Comparison of ENCODE assay signal across 8 cellular contexts in the genomic region with DNA sequence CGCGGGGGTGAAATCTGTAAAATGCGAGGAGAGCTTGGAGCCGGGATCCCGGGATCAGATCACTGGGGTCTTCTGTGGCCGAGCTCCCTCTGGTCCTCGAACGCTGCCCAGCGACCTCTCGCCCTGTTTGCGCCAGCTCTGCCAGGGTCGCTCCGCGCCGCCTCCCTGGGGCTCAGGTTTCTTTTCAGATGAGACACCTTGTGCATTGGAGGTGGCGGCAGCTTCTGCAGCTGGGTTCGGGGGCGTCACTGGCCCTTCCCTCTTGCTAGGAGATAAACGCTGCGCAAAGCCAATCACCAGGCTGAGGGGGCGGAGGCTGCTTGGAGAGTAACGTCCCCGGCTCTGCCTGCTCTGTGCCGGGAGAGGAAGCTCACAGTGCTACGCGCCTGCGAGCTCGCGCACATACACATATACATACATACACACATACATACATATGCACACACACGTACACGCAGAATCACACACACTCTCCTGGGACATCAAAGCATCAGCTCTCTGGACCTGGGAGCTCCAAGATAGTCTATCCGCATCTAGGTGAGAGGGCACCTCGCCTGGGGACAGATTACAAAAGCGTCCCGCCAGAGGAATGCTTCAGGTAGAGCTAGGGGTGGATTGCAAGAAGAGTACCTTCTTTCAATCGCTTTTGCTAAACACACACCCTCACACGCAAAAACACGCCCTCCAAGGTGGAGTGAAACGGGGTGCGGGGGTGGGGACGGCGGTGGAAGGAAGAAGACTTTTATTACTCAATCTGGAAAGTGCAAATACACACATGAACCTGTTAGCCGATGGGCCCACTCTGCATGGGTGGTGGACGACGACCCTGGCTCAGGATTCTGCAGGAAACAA. TPM values are rescaled to one million over a fixed set of nuclear protein-coding genes. Genes with fewer than 3 reads are reported as not detected.
DNase-seq lines count a peak whose midpoint lies in the region; ATAC-seq and TF ChIP-seq lines count a peak whose summit lies in the region.

TSS of gene ST8SIA4 (minus strand) at position 247 of the 852 bp plus-strand sequence. CDS start 327 bp downstream, outside the sequence.

- no peaks in the 10 kb centered on the region for H3F3A ChIP-seq in neural cell (ENCODE audit: insufficient read depth, low read length, poor library complexity, severe bottlenecking)

- TF ChIP-seq CTCF in GM20000 (IDR thresholded peaks at IDR 0.05; ENCODE audit: extremely low read depth, missing control alignments) (no peak), Panc1 (IDR thresholded peaks at IDR 0.05) (no peak), fibroblast of villous mesenchyme (IDR thresholded peaks at IDR 0.05; ENCODE audit: insufficient read depth, low read depth, low read length) (no peak), neural cell (IDR thresholded peaks at IDR 0.05; ENCODE audit: poor library complexity, severe bottlenecking) (no peak)

- TF ChIP-seq RAD21 in neural cell (conservative IDR thresholded peaks at IDR 0.05) = peak; percentile 57

- POLR2A ChIA-PET in Panc1 (lab: Charles Lee) = interaction anchor here (0.6 kb wide), 1 partner anchor 1264 kb away, joined by 3 read pairs; no protein-coding TSS in a partner anchor

- H3K4me1 Mint-ChIP-seq in CD4-positive, CD25-positive, alpha-beta regulatory T cell = peaks cover 15 to 48% (median 42%) of the 10 kb centered on the region in 4 donors
- peaks cover 49% of the 10 kb centered on the region for H3K4me1 Mint-ChIP-seq in stimulated activated naive CD8-positive, alpha-beta T cell treated with anti-CD3 and anti-CD28 coated beads, Interleukin-15, Interleukin-2, amounts not matched to agents 100 ng/mL and 50 ng/mL, for 24 hours (ENCODE audit: low read depth)

- H2AFZ ChIP-seq in neural cell (ENCODE audit: low read depth, low read length) = peak within 1 kb of the TSS; percentile 63

- TF ChIP-seq EP300 in neural cell (conservative IDR thresholded peaks at IDR 0.05; ENCODE audit: poor library complexity, severe bottlenecking) = peak; percentile 27

- H3K9me3 ChIP-seq in CD4-positive, CD25-positive, alpha-beta regulatory T cell (ENCODE audit: control insufficient read depth in 2 of 2, low read length in 2 of 2) = no peaks in the 10 kb centered on the region
- H3K9me3 ChIP-seq in HUES48 (ENCODE audit: control insufficient read depth, insufficient read depth, low read length) (no peaks in the 10 kb centered on the region), Panc1 (ENCODE audit: control insufficient read depth, insufficient read depth, low read depth, low read length) (no peaks in the 10 kb centered on the region), neural cell (ENCODE audit: low read length) (no peaks in the 10 kb centered on the region)

- H3K27ac Mint-ChIP-seq in CD4-positive, CD25-positive, alpha-beta regulatory T cell = peak within 1 kb of the TSS; percentile 93 to 98 (median 97)
- peak within 1 kb of the TSS; percentile 100 for H3K27ac Mint-ChIP-seq in stimulated activated naive CD8-positive, alpha-beta T cell treated with anti-CD3 and anti-CD28 coated beads, Interleukin-15, Interleukin-2, amounts not matched to agents 100 ng/mL and 50 ng/mL, for 24 hours

- in situ Hi-C loops in Panc1 (cut with HindIII; ENCODE audit: low pct_unique_long_range_greater_than_20kb, low sequenced_read_pairs) = no loop called here

- H3K4me1 ChIP-seq in CD4-positive, CD25-positive, alpha-beta regulatory T cell (ENCODE audit: control insufficient read depth, insufficient read depth, low read length, poor library complexity, severe bottlenecking) = peaks cover 44% of the 10 kb centered on the region
- peaks cover 21% of the 10 kb centered on the region for H3K4me1 ChIP-seq in HUES48 (ENCODE audit: control insufficient read depth, insufficient read depth, low read length)
- peaks cover 4% of the 10 kb centered on the region for H3K4me1 ChIP-seq in Panc1 (ENCODE audit: control insufficient read depth, insufficient read depth, low read length)

- H3K27me3 ChIP-seq in CD4-positive, CD25-positive, alpha-beta regulatory T cell (ENCODE audit: control insufficient read depth, insufficient read depth, low read length) = no peaks in the 10 kb centered on the region
- H3K27me3 ChIP-seq in HUES48 (ENCODE audit: control insufficient read depth, insufficient read depth, low read length) (peaks cover 70% of the 10 kb centered on the region), Panc1 (ENCODE audit: control insufficient read depth, insufficient read depth, low read length) (peaks cover 21% of the 10 kb centered on the region), neural cell (ENCODE audit: insufficient read depth, low read depth, low read length) (no peaks in the 10 kb centered on the region)

- peaks cover 8% of the 10 kb centered on the region for H3K27me3 Mint-ChIP-seq in CD4-positive, CD25-positive, alpha-beta regulatory T cell
- H3K27me3 Mint-ChIP-seq in stimulated activated naive CD8-positive, alpha-beta T cell treated with anti-CD3 and anti-CD28 coated beads, Interleukin-15, Interleukin-2, amounts not matched to agents 100 ng/mL and 50 ng/mL, for 24 hours = no peaks in the 10 kb centered on the region

- H3K9me2 ChIP-seq in neural cell (ENCODE audit: insufficient read depth, low read length) = no peaks in the 10 kb centered on the region

- H3K36me3 Mint-ChIP-seq in CD4-positive, CD25-positive, alpha-beta regulatory T cell = peaks cover 3% of the 10 kb centered on the region
- peaks cover 12% of the 10 kb centered on the region for H3K36me3 Mint-ChIP-seq in stimulated activated naive CD8-positive, alpha-beta T cell treated with anti-CD3 and anti-CD28 coated beads, Interleukin-15, Interleukin-2, amounts not matched to agents 100 ng/mL and 50 ng/mL, for 24 hours (ENCODE audit: low read depth)

- peak; percentile 81 to 82 for ATAC-seq in CD4-positive, CD25-positive, alpha-beta regulatory T cell (ENCODE audit: low read depth in 2 of 2)
- ATAC-seq in Panc1 = peak; percentile 87

- peak within 1 kb of the TSS; percentile 99 for H3K4me3 ChIP-seq in CD4-positive, CD25-positive, alpha-beta regulatory T cell (ENCODE audit: low read depth, low read length)
- H3K4me3 ChIP-seq in HUES48 (ENCODE audit: low read depth, low read length) (peak within 1 kb of the TSS; percentile 70), Panc1 (ENCODE audit: low read depth in 2 of 2, low read length in 2 of 2) (peak within 1 kb of the TSS; percentile 44 to 66), fibroblast of villous mesenchyme (ENCODE audit: low read depth, low read length) (peak within 1 kb of the TSS; percentile 67), neural cell (ENCODE audit: low read length) (peak within 1 kb of the TSS; percentile 85)

- no TSS peak for BruUV-seq in Panc1 (replicated peaks; lab: Mats Ljungman, UMichigan)

- intact Hi-C loops in Panc1 (cut with micrococcal nuclease; ENCODE audit: unreplicated experiment) = no loop called here

- peak within 1 kb of the TSS; percentile 92 for H3K27ac ChIP-seq in CD4-positive, CD25-positive, alpha-beta regulatory T cell (ENCODE audit: insufficient read depth, low read length, poor library complexity, severe bottlenecking)
- no peak within 1 kb of the TSS for H3K27ac ChIP-seq in HUES48 (ENCODE audit: low read depth, low read length)
- no peak within 1 kb of the TSS for H3K27ac ChIP-seq in Panc1 (ENCODE audit: low read length)
- H3K27ac ChIP-seq in neural cell (ENCODE audit: low read length) = peak within 1 kb of the TSS; percentile 62

- peak within 1 kb of the TSS; percentile 67 for H3K4me2 ChIP-seq in neural cell (ENCODE audit: low read length)

- H3K9ac ChIP-seq in HUES48 (ENCODE audit: low read depth, low read length) (no peak within 1 kb of the TSS), neural cell (ENCODE audit: low read length) (peak within 1 kb of the TSS; percentile 80)

- no peaks in the 10 kb centered on the region for H3K36me3 ChIP-seq in CD4-positive, CD25-positive, alpha-beta regulatory T cell (ENCODE audit: control insufficient read depth, insufficient read depth, low read length)
- H3K36me3 ChIP-seq in HUES48 (ENCODE audit: control insufficient read depth, insufficient read depth, low read length) (no peaks in the 10 kb centered on the region), Panc1 (ENCODE audit: control insufficient read depth, insufficient read depth, low read length) (no peaks in the 10 kb centered on the region), neural cell (ENCODE audit: insufficient read depth, low read length) (no peaks in the 10 kb centered on the region)

- no peaks in the 10 kb centered on the region for H3K9me3 Mint-ChIP-seq in CD4-positive, CD25-positive, alpha-beta regulatory T cell
- no peaks in the 10 kb centered on the region for H3K9me3 Mint-ChIP-seq in stimulated activated naive CD8-positive, alpha-beta T cell treated with anti-CD3 and anti-CD28 coated beads, Interleukin-15, Interleukin-2, amounts not matched to agents 100 ng/mL and 50 ng/mL, for 24 hours

- peaks cover 23% of the 10 kb centered on the region for H3K79me2 ChIP-seq in neural cell (replicated peaks; ENCODE audit: insufficient read depth, low read length)

- CTCF ChIA-PET in Panc1 (lab: Charles Lee) = interaction anchor here (0.5 kb wide), 1 partner anchor 19 kb away, joined by 3 read pairs; no protein-coding TSS in a partner anchor

- peak; percentile 86 to 98 (median 90) for DNase-seq in CD4-positive, CD25-positive, alpha-beta regulatory T cell
- DNase-seq in GM20000 (ENCODE audit: low spot score) = peak; percentile 75
- DNase-seq in Panc1 (ENCODE audit: low read depth, low spot score) = no peak
- peak; percentile 68 to 81 for DNase-seq in activated T-helper 1 cell treated with anti-CD3 and anti-CD28 coated beads, Interleukin-2, amount 50 U/mL, for 16 hours (ENCODE audit: low read depth in 1 of 2, low spot score in 1 of 2)
- DNase-seq in fibroblast of villous mesenchyme (ENCODE audit: low read depth) = peak; percentile 69

- no peaks in the 10 kb centered on the region for H4K20me1 ChIP-seq in neural cell (ENCODE audit: insufficient read depth)

- H3K4me3 Mint-ChIP-seq in CD4-positive, CD25-positive, alpha-beta regulatory T cell = peak within 1 kb of the TSS; percentile 96 to 99 (median 98)
- peak within 1 kb of the TSS; percentile 99 for H3K4me3 Mint-ChIP-seq in stimulated activated naive CD8-positive, alpha-beta T cell treated with anti-CD3 and anti-CD28 coated beads, Interleukin-15, Interleukin-2, amounts not matched to agents 100 ng/mL and 50 ng/mL, for 24 hours

TF ChIP-seq in neural cell, 6 proteins besides CTCF, POLR2A, EP300 and RAD21 (continues in another document):
- peak; percentile 94 for TF ChIP-seq TAF1 (IDR thresholded peaks at IDR 0.05; ENCODE audit: low read depth)

RNA-seq across cellular contexts. Expression of gene ST8SIA4, which starts in this region (rescaled TPM):
- total RNA-seq in CD4-positive, CD25-positive, alpha-beta regulatory T cell = 55.2 TPM
- polyA plus RNA-seq in CD4-positive, CD25-positive, alpha-beta regulatory T cell = 10 to 100 TPM; 18.8 to 34.2 (median 25.3) TPM
- total RNA-seq in Panc1 (2021; ENCODE audit: unreplicated experiment) (0.41 TPM), fibroblast of villous mesenchyme (3.5 and 4.8 TPM in 2 replicates)
- 0.34 TPM for polyA plus RNA-seq in Panc1 (2012; ENCODE audit: insufficient read length)
- 14.9 and 15.6 TPM in 2 replicates for polyA plus RNA-seq in neural cell
- 43.6 and 52.6 TPM in 2 replicates for polyA minus RNA-seq in neural cell

Comparison
In these comparisons a context has a peak if more than half of its experiments do, and no peak if none do; other contexts are left out.
1. Peak in ATAC-seq and H3K4me3 ChIP-seq in Panc1; RNA of the gene not detected or under 1 TPM.
2. H3K27ac ChIP-seq: peak in CD4-positive, CD25-positive, alpha-beta regulatory T cell (single experiment) and neural cell (single experiment); none in HUES48 (single experiment) and Panc1 (single experiment).
3. Peak in every context shown above with its lines, with median percentiles within 50 percentile points of each other: H3K4me3 ChIP-seq.